Comparison of ENCODE assay signal across 1 cellular context in the genomic region with DNA sequence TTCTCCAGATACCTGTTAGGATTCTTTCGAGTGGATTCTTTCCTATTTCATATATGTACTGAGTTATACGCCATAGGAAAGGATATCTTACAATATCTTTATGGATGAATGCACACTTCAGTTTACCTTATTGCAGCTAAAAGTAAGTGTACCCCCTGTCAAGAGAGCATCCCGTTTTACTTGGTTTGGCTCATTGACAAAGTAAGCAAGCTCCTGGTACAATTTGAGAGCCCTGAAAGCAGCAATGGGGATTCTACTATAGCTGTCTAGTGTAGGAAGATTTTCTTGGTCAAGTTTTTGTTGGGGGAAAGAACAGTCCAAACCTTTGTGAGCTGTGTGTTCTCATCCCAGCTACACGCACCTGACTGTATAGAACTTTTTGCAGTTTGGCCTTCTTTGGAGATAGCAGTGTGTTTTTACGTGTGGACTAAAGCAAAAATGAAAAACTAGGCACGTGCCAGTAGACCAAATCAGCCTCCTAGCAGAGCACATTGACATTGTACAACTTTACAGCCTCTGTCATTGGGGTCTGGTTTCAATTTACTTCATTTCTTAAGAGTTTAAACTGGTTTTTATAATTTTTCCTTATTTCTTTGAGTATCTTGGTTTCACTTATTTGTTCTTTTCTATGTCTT.
TF ChIP-seq lines count a peak whose summit lies in the region.

No MANE protein-coding gene starts in this region.

TF ChIP-seq in IMR-90, 13 proteins besides CTCF, POLR2A, EP300 and RAD21 (continued from another document):
- TF ChIP-seq, protein P1, sequence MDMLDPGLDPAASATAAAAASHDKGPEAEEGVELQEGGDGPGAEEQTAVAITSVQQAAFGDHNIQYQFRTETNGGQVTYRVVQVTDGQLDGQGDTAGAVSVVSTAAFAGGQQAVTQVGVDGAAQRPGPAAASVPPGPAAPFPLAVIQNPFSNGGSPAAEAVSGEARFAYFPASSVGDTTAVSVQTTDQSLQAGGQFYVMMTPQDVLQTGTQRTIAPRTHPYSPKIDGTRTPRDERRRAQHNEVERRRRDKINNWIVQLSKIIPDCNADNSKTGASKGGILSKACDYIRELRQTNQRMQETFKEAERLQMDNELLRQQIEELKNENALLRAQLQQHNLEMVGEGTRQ (IDR thresholded peaks at IDR 0.05; ENCODE audit: low read depth, low read length): no peak
- TF ChIP-seq CEBPB (IDR thresholded peaks at IDR 0.05; ENCODE audit: low read depth, low read length) (no peak), RFX5 (IDR thresholded peaks at IDR 0.05; ENCODE audit: low read depth, low read length) (no peak)
